1 cellular context compared by ENCODE assay signal in genomic region chr19:8463343-8463742, GRCh38.
A peak's percentile ranks its signal among the peaks of the same experiment; 100 is the strongest.
TF ChIP-seq lines count a peak whose summit lies in the region.

No MANE protein-coding gene starts in this region.

TF ChIP-seq in HepG2, 621 proteins besides CTCF, POLR2A, EP300 and RAD21:
- TF ChIP-seq RBM22 (optimal IDR thresholded peaks at IDR 0.05; ENCODE audit: low read length) = peak; percentile 23
- no peak for TF ChIP-seq NFAT5 (CRISPR knock-in tag; IDR thresholded peaks at IDR 0.05)
